11 cellular contexts compared by ENCODE assay signal in the genomic region with DNA sequence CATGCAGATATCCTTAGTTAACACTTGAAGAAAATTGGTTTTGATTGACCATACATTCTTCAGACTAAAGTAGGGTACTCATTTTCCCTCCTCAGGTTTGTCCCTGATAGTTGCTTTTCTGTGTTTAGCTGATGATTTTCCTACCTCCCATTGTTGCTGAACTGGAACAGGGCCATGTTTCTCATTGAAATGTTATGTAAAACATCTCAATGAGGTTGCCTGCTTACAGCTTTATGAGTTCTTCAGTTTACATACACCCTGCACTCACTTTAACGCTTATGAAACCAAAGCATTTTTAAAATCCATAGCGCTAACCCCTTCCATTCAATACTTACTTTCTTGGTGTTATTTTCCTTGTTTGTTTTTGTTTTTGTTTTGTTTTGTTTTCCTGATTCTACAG.
A peak's percentile ranks its signal among the peaks of the same experiment; 100 is the strongest.
DNase-seq lines count a peak whose midpoint lies in the region; ATAC-seq and TF ChIP-seq lines count a peak whose summit lies in the region.
"Had no signal": no experiment of that assay in that cellular context is flagged by ENCODE, and none has a peak within 500 bp of the region (broad histone marks: within the 10 kb centered on the region; RNA-seq: fewer than 3 reads in every experiment).

No MANE protein-coding gene starts in this region.

- intact Hi-C loops in heart left ventricle (cut with DNase I), result loop anchor here in 1 of 10 donors (5.0 kb wide), 1 partner anchor 60 kb away; the partner anchor contains the start of genes HMG20A and PEAK1

- 40 to 45% (median 44%) methylated on average over 2 of the region's 2 CpGs for WGBS in heart left ventricle, 4 donors

- peak overlapping the region in 11 of 12 donors; percentile 4 to 78 (median 46) for H3K27ac ChIP-seq in heart left ventricle

- TF ChIP-seq POLR2A in heart left ventricle (IDR thresholded peaks at IDR 0.05), result no peak

- DNase-seq in A172 (ENCODE audit: low spot score) (peak; percentile 72), H4 (ENCODE audit: low spot score) (peak; percentile 47), heart left ventricle (no peak), anterior cingulate cortex (lab: John Stamatoyannopoulos, UW) (no peak), D341Med (ENCODE audit: low spot score) (no peak)
- DNase-seq: activated gamma-delta T cell; CD4-positive, alpha-beta T cell; MV-4-11 had no signal

- no peaks in the 10 kb centered on the region for H3K27me3 ChIP-seq in heart left ventricle

- H3K4me3 ChIP-seq in heart left ventricle, result no peak overlapping the region

- H3K4me1 ChIP-seq in heart left ventricle, result peaks cover 0 to 65% (median 42%) of the 10 kb centered on the region in 12 donors

- peak; percentile 91 for ATAC-seq in SK-N-SH treated with all-trans-retinoic acid at 6 μM for 48 hours
- ATAC-seq in heart left ventricle, result peak in 2 of 4 donors; percentile 41 to 45
- ATAC-seq in GM19023 (IDR thresholded peaks at IDR 0.05; ENCODE audit: unreplicated experiment), result no peak
- no peak for ATAC-seq in HG03280 (IDR thresholded peaks at IDR 0.05; ENCODE audit: unreplicated experiment)

- peaks cover 0 to 77% (median 59%) of the 10 kb centered on the region in 9 donors for H3K36me3 ChIP-seq in heart left ventricle

- H3K9me3 ChIP-seq in heart left ventricle, result no peaks in the 10 kb centered on the region

- no peak for TF ChIP-seq CTCF in heart left ventricle (IDR thresholded peaks at IDR 0.05)

TF ChIP-seq in SK-N-SH treated with all-trans-retinoic acid at 6 μM for 48 hours, 23 proteins besides CTCF, POLR2A, EP300 and RAD21:
- TF ChIP-seq, protein P1, sequence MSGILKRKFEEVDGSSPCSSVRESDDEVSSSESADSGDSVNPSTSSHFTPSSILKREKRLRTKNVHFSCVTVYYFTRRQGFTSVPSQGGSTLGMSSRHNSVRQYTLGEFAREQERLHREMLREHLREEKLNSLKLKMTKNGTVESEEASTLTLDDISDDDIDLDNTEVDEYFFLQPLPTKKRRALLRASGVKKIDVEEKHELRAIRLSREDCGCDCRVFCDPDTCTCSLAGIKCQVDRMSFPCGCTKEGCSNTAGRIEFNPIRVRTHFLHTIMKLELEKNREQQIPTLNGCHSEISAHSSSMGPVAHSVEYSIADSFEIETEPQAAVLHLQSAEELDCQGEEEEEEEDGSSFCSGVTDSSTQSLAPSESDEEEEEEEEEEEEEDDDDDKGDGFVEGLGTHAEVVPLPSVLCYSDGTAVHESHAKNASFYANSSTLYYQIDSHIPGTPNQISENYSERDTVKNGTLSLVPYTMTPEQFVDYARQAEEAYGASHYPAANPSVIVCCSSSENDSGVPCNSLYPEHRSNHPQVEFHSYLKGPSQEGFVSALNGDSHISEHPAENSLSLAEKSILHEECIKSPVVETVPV (CRISPR knock-in tag; IDR thresholded peaks at IDR 0.05), result no peak
- TF ChIP-seq ISL1 (CRISPR knock-in tag; IDR thresholded peaks at IDR 0.05) (no peak), OSR1 (CRISPR knock-in tag; IDR thresholded peaks at IDR 0.05) (no peak), POU6F1 (CRISPR knock-in tag; IDR thresholded peaks at IDR 0.05; ENCODE audit: borderline replicate concordance, low read depth) (no peak), ZNF565 (CRISPR knock-in tag; conservative IDR thresholded peaks at IDR 0.05; ENCODE audit: low read depth) (no peak), ESRRG (CRISPR knock-in tag; IDR thresholded peaks at IDR 0.05) (no peak), PPARA (CRISPR knock-in tag; IDR thresholded peaks at IDR 0.05; ENCODE audit: borderline replicate concordance) (no peak), SNAI2 (CRISPR knock-in tag; IDR thresholded peaks at IDR 0.05) (no peak), BACH2 (CRISPR knock-in tag; IDR thresholded peaks at IDR 0.05; ENCODE audit: borderline replicate concordance) (no peak)
- TF ChIP-seq, protein P2, sequence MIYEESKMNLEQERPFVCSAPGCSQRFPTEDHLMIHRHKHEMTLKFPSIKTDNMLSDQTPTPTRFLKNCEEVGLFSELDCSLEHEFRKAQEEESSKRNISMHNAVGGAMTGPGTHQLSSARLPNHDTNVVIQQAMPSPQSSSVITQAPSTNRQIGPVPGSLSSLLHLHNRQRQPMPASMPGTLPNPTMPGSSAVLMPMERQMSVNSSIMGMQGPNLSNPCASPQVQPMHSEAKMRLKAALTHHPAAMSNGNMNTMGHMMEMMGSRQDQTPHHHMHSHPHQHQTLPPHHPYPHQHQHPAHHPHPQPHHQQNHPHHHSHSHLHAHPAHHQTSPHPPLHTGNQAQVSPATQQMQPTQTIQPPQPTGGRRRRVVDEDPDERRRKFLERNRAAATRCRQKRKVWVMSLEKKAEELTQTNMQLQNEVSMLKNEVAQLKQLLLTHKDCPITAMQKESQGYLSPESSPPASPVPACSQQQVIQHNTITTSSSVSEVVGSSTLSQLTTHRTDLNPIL (CRISPR knock-in tag; IDR thresholded peaks at IDR 0.05; ENCODE audit: low read depth), result no peak

Comparison
In these comparisons a context has a peak if more than half of its experiments do, and no peak if none do; other contexts are left out.
1. DNase-seq: peak in A172 (single experiment) and H4 (single experiment); none in heart left ventricle (0 of 5), anterior cingulate cortex (0 of 58) and D341Med (single experiment).